8 cellular contexts compared by ENCODE assay signal in the genomic region with DNA sequence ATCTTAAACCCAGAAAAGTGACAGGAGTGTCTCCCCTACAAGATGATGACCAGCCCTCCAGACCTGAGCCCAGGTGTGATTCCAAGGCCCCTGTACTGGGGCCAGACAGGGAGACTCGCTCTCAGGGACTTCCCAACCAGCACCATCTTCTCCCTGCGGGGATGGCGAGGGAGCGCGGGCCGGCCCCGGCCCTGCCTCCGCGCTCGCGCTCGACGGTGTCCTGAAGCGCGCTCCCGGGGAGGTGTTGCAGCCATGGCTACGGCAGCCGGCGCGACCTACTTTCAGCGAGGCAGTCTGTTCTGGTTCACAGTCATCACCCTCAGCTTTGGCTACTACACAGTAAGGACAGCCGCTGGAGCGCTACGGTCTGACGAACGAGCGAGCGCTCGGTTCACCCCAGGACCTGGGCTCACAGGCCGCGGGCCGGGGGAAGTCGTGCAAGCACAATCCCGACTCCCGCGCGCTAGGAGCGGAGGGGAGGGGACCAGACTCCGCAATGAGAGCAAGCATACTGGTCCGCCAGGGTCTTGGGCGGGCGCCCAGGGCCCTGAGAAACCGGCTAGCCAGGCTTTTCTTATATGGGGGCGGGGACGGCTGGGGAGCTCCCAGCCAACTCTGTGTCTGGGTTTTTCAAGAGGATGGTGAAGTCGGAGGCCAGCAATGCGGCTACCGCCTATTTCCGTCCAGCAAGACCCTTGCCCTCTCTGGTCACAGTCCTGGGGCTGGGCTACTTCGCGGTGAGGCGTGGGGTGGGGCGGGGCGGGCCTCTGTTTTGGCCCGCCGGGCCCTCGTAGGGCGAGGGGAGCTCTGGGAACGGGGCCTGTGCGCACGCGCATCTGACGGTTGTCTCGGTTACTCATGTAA. TPM values are rescaled to one million over a fixed set of nuclear protein-coding genes. Genes with fewer than 3 reads are reported as not detected.
A peak's percentile ranks its signal among the peaks of the same experiment; 100 is the strongest.
DNase-seq lines count a peak whose midpoint lies in the region; ATAC-seq, FAIRE-seq and TF ChIP-seq lines count a peak whose summit lies in the region.

A gene with protein sequence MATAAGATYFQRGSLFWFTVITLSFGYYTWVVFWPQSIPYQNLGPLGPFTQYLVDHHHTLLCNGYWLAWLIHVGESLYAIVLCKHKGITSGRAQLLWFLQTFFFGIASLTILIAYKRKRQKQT (plus strand): TSS at position 218 of the 864 bp plus-strand sequence. CDS start 35 bp downstream, at position 253.

- H4K20me1 ChIP-seq in keratinocyte (ENCODE audit: control insufficient read depth, extremely low read depth, insufficient read depth, low read length), result no peaks in the 10 kb centered on the region

- no peaks in the 10 kb centered on the region for H3K36me3 ChIP-seq in keratinocyte (ENCODE audit: control insufficient read depth in 2 of 2, extremely low read depth in 1 of 2, insufficient read depth in 2 of 2, low read length in 2 of 2)

- peak within 1 kb of the TSS; percentile 98 for H3K4me2 ChIP-seq in keratinocyte (ENCODE audit: control insufficient read depth, extremely low read depth, insufficient read depth, low read depth, low read length)

- H3K27ac ChIP-seq in keratinocyte (ENCODE audit: control insufficient read depth, insufficient read depth, low read length), result peak within 1 kb of the TSS; percentile 93

- H3K9ac ChIP-seq in keratinocyte (ENCODE audit: control insufficient read depth, extremely low read depth, insufficient read depth, low read length), result peak within 1 kb of the TSS; percentile 89

- no peak for TF ChIP-seq CTCF in keratinocyte (optimal IDR thresholded peaks at IDR 0.05 in 1 of 3, IDR thresholded peaks at IDR 0.05 in 1 of 3, conservative IDR thresholded peaks at IDR 0.05 in 1 of 3; ENCODE audit: extremely low read depth in 1 of 3, insufficient read depth in 2 of 3, low read length in 3 of 3)

- no peaks in the 10 kb centered on the region for H3K9me1 ChIP-seq in keratinocyte (ENCODE audit: control insufficient read depth, extremely low read depth, insufficient read depth, low read length)

- dilution Hi-C loops in keratinocyte (cut with MboI; ENCODE audit: extremely low pct_ligation_motif_present, low sequenced_read_pairs), result no loop called here

- H2AFZ ChIP-seq in keratinocyte (ENCODE audit: control insufficient read depth, low read length), result peak within 1 kb of the TSS; percentile 98

- peaks cover 3% of the 10 kb centered on the region for H3K79me2 ChIP-seq in keratinocyte (ENCODE audit: control insufficient read depth, insufficient read depth, low read length)

- ATAC-seq in GM18909 (IDR thresholded peaks at IDR 0.05; ENCODE audit: poor library complexity, unreplicated experiment), result peak; percentile 86
- peak; percentile 83 for ATAC-seq in HG03159 (IDR thresholded peaks at IDR 0.05; ENCODE audit: unreplicated experiment)
- ATAC-seq in activated CD4-positive, CD25-positive, alpha-beta regulatory T cell treated with anti-CD3 and anti-CD28 coated beads, Interleukin-2, amount 50 U/mL, for 24 hours, result peak; percentile 77 to 85
- ATAC-seq in central memory CD8-positive, alpha-beta T cell (replicated peaks; ENCODE audit: extremely low read depth, poor library complexity, severe bottlenecking), result peak; percentile 83

- H3K27me3 Mint-ChIP-seq in central memory CD8-positive, alpha-beta T cell, result no peaks in the 10 kb centered on the region

- peak within 1 kb of the TSS; percentile 98 for H3K27ac Mint-ChIP-seq in central memory CD8-positive, alpha-beta T cell (ENCODE audit: low read depth)

- peaks cover 19% of the 10 kb centered on the region for H3K4me1 Mint-ChIP-seq in central memory CD8-positive, alpha-beta T cell

- H3K9me3 Mint-ChIP-seq in central memory CD8-positive, alpha-beta T cell, result no peaks in the 10 kb centered on the region

- peaks cover 11% of the 10 kb centered on the region for H3K36me3 Mint-ChIP-seq in central memory CD8-positive, alpha-beta T cell (ENCODE audit: insufficient read depth)

- no peaks in the 10 kb centered on the region for H3K27me3 ChIP-seq in keratinocyte (ENCODE audit: control insufficient read depth, extremely low read depth, insufficient read depth, low read length)

- H3K9me3 ChIP-seq in keratinocyte (ENCODE audit: control insufficient read depth, low read depth, low read length), result no peaks in the 10 kb centered on the region

- peaks cover 25% of the 10 kb centered on the region for H3K4me1 ChIP-seq in keratinocyte (ENCODE audit: control insufficient read depth, extremely low read depth, insufficient read depth, low read length)

- peak; percentile 34 for FAIRE-seq in keratinocyte (lab: Jason Lieb, UNC)

- DNase-seq in AG08396 (ENCODE audit: low spot score) (peak; percentile 96), NCI-H226 (peak; percentile 84), keratinocyte (ENCODE audit: low read depth, low spot score) (peak; percentile 17)
- DNase-seq in central memory CD8-positive, alpha-beta T cell (ENCODE audit: low spot score in 2 of 2), result peak; percentile 74 to 79
- DNase-seq in stimulated activated CD4-positive, alpha-beta T cell treated with anti-CD3 and anti-CD28 coated beads, Interleukin-12 subunit alpha, Interleukin-12 subunit beta, amount 100 ng/mL, for 48 hours (ENCODE audit: low read depth in 2 of 3, low spot score in 1 of 3), result peak; percentile 75 to 87 (median 77)

- peak within 1 kb of the TSS; percentile 93 for H3K4me3 Mint-ChIP-seq in central memory CD8-positive, alpha-beta T cell

- peak within 1 kb of the TSS; percentile 72 to 99 (median 92) for H3K4me3 ChIP-seq in keratinocyte (ENCODE audit: control insufficient read depth in 2 of 3, extremely low read depth in 1 of 3, insufficient read depth in 2 of 3, low read depth in 1 of 3, low read length in 3 of 3)

RNA-seq across cellular contexts. Expression of the gene that starts here (rescaled TPM):
- polyA plus RNA-seq in keratinocyte, result 26.5 to 44.3 TPM (median 34.0 TPM) in 3 replicates
- 7.4 TPM for polyA plus RNA-seq in keratinocyte (2011; ENCODE audit: low read depth)
- polyA plus RNA-seq in keratinocyte (2011; cell fraction: cytosol; rRNA removed), result 21.4 and 38.6 TPM in 2 replicates
- polyA plus RNA-seq in keratinocyte (2011; cell fraction: nucleus; rRNA removed), result 40.6 and 45.5 TPM in 2 replicates
- polyA plus RNA-seq in keratinocyte (2012; ENCODE audit: low replicate concordance), result 13.4 and 23.8 TPM in 2 replicates
- polyA minus RNA-seq in keratinocyte, result 8.2 to 32.9 TPM (median 22.8 TPM) in 3 replicates
- 18.6 TPM for polyA minus RNA-seq in keratinocyte (2011; cell fraction: cytosol; rRNA and poly(A)+ RNA removed)
- 12.2 and 17.1 TPM in 2 replicates for polyA minus RNA-seq in keratinocyte (2011; cell fraction: nucleus; rRNA and poly(A)+ RNA removed)

Comparison
In these comparisons a context has a peak if more than half of its experiments do, and no peak if none do; other contexts are left out.
1. Peak in every context shown above with its lines: DNase-seq, ATAC-seq, H3K4me3 ChIP-seq and H3K27ac ChIP-seq.
2. DNase-seq: peak in every context shown above with its lines; median percentile 96 in AG08396; 84 in NCI-H226; 77 in stimulated activated CD4-positive, alpha-beta T cell treated with anti-CD3 and anti-CD28 coated beads, Interleukin-12 subunit alpha, Interleukin-12 subunit beta, amount 100 ng/mL, for 48 hours; 76 in central memory CD8-positive, alpha-beta T cell; 17 in keratinocyte.